8 cellular contexts compared by ENCODE assay signal in the genomic region with DNA sequence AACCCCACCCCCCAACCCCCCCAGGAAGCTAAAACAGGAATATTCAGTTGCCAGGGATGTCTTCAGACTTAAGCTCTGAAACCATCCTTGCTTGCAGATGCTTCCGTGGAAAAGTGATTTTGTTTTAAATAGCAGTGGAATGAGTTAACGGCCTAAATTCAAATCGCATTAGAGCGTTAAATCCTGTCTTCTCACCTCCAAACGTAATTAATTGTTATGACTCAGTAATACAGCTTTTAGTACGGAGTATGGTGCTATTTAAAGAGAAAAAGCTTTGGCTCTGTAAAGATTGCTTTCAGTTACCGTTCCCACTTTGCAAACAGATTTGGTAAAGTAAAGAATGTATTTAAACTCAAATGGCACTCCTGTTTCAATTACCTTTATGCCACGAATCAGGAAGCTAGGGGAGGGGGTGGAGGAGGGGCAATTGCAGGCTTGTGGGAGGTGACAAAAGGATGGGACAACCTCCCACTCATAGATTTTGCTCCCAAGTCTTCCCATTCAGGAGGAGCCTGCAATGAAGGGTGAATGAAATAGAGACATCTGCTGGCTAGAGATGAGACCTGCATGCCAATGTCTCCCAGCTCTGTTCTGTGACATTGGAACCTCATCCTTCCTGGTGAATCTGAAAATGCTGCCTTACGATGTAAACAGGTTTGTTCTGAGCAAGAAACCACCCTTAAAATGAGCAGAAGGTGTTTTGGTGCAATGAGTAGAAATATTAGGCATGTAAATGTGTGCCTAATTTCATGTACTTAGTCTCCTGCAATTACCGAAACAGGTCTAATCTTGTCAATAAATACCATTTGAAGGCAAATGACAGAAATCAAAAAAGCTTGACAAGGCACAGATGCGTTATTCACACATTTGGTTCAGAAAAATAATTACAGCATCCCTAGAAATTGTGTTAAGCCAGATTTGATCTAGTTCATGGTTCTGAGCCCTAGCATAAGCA. TPM values are rescaled to one million over a fixed set of nuclear protein-coding genes. Genes with fewer than 3 reads are reported as not detected.
DNase-seq lines count a peak whose midpoint lies in the region; ATAC-seq and TF ChIP-seq lines count a peak whose summit lies in the region.

No MANE protein-coding gene starts in this region.

- H4K91ac ChIP-seq in trophoblast cell (ENCODE audit: low read depth, low read length) = no peak overlapping the region

- no peak overlapping the region for H3K23ac ChIP-seq in trophoblast cell (ENCODE audit: low read length)

- H2AK5ac ChIP-seq in trophoblast cell (ENCODE audit: low read length) = no peak overlapping the region

- H3K79me1 ChIP-seq in trophoblast cell (ENCODE audit: low read length) = peaks cover 6% of the 10 kb centered on the region

- H3K27ac ChIP-seq in WERI-Rb-1 (no peak overlapping the region), cardiac muscle cell (no peak overlapping the region), trophoblast cell (ENCODE audit: low read depth, low read length) (no peak overlapping the region)

- H3K4me2 ChIP-seq in trophoblast cell (ENCODE audit: low read length) = peak overlapping the region; percentile 13

- H3K36me3 ChIP-seq in WERI-Rb-1 (no peaks in the 10 kb centered on the region), cardiac muscle cell (no peaks in the 10 kb centered on the region), trophoblast cell (ENCODE audit: control insufficient read depth in 1 of 2, insufficient read depth in 2 of 2, low read length in 2 of 2) (no peaks in the 10 kb centered on the region)

- H3K14ac ChIP-seq in trophoblast cell (ENCODE audit: low read length) = no peak overlapping the region

- no peak overlapping the region for H4K8ac ChIP-seq in trophoblast cell (ENCODE audit: low read depth, low read length)

- no peak overlapping the region for H3K9ac ChIP-seq in trophoblast cell (ENCODE audit: low read length)

- no peak overlapping the region for H4K12ac ChIP-seq in trophoblast cell (ENCODE audit: low read depth, low read length)

- peaks cover 2% of the 10 kb centered on the region for H3K79me2 ChIP-seq in trophoblast cell (ENCODE audit: control insufficient read depth, insufficient read depth, low read length, poor library complexity)

- no peak overlapping the region for H2BK5ac ChIP-seq in trophoblast cell (ENCODE audit: low read depth, low read length, poor library complexity)

- no peak overlapping the region for H2BK12ac ChIP-seq in trophoblast cell (ENCODE audit: low read length)

- H3K4me3 ChIP-seq in WERI-Rb-1 (ENCODE audit: low read depth, low read length) (no peak overlapping the region), cardiac muscle cell (no peak overlapping the region), trophoblast cell (ENCODE audit: low read depth, low read length) (no peak overlapping the region)

- H3K9me3 ChIP-seq in WERI-Rb-1 (ENCODE audit: severe bottlenecking) (no peaks in the 10 kb centered on the region), cardiac muscle cell (ENCODE audit: low read depth) (no peaks in the 10 kb centered on the region), trophoblast cell (ENCODE audit: insufficient read depth, low read depth, low read length) (no peaks in the 10 kb centered on the region)

- WGBS in trophoblast cell (ENCODE audit: extremely low coverage, insufficient coverage, insufficient read length) = no CpG with 5 or more reads among the region's 11 CpGs

- no peak overlapping the region for H2BK120ac ChIP-seq in trophoblast cell (ENCODE audit: insufficient read depth, low read length, poor library complexity)

- H3K4me1 ChIP-seq in cardiac muscle cell (ENCODE audit: low read depth) (no peaks in the 10 kb centered on the region), trophoblast cell (ENCODE audit: control insufficient read depth in 1 of 2, insufficient read depth in 2 of 2, low read length in 2 of 2) (peaks cover 3 to 5% of the 10 kb centered on the region in 2 experiments)

- peak; percentile 73 for TF ChIP-seq CTCF in GM12874 (IDR thresholded peaks at IDR 0.05; ENCODE audit: insufficient read depth, low read depth, low read length)
- peak; percentile 85 for TF ChIP-seq CTCF in WERI-Rb-1 (IDR thresholded peaks at IDR 0.05; ENCODE audit: low read depth, low read length)
- peak; percentile 88 for TF ChIP-seq CTCF in cardiac muscle cell (IDR thresholded peaks at IDR 0.05; ENCODE audit: low read depth, low read length)

- no peak overlapping the region for H3K18ac ChIP-seq in trophoblast cell (ENCODE audit: low read length)

- DNase-seq in 8988T (peak; percentile 55), NCI-H1694 treated with DMSO at 0.1 percent for 48 hours (lab: John Stamatoyannopoulos, UW) (peak; percentile 52), WERI-Rb-1 (peak; percentile 34), cardiac muscle cell (ENCODE audit: low read depth in 1 of 2, low spot score in 1 of 2) (peak; percentile 68 to 88), trophoblast cell (peak; percentile 76 to 87)

- peak; percentile 76 for ATAC-seq in HG02973 (IDR thresholded peaks at IDR 0.05; ENCODE audit: unreplicated experiment)
- ATAC-seq in GM18520 (IDR thresholded peaks at IDR 0.05; ENCODE audit: unreplicated experiment) = no peak

- H3K27me3 ChIP-seq in WERI-Rb-1 (ENCODE audit: insufficient read depth, low read depth, severe bottlenecking) (peaks cover 70% of the 10 kb centered on the region), cardiac muscle cell (peaks cover 31% of the 10 kb centered on the region), trophoblast cell (ENCODE audit: insufficient read depth, low read length) (no peaks in the 10 kb centered on the region)

- H3K4ac ChIP-seq in trophoblast cell (ENCODE audit: low read depth, low read length) = no peak overlapping the region

- no peak overlapping the region for H2AFZ ChIP-seq in trophoblast cell (ENCODE audit: insufficient read depth, low read length, poor library complexity)

RNA-seq across cellular contexts. Expression of a gene that starts 2.6 kb away (rescaled TPM):
- 0.42 and 1.6 TPM in 2 replicates for total RNA-seq in cardiac muscle cell
- polyA plus RNA-seq in cardiac muscle cell = 0.43 and 1.0 TPM in 2 replicates
- 50.0 and 53.6 TPM in 2 replicates for polyA plus RNA-seq in trophoblast cell (2013)
